In genomic region chr1:53276902-53277281, GRCh38 we compare ENCODE assay signal across 26 cellular contexts.
"Had no signal": no experiment of that assay in that cellular context is flagged by ENCODE, and none has a peak within 500 bp of the region (broad histone marks: within the 10 kb centered on the region; RNA-seq: fewer than 3 reads in every experiment).

No MANE protein-coding gene starts in this region.

- H3K27ac ChIP-seq: epithelial cell of prostate, esophagus muscularis mucosa, foreskin keratinocyte, gastroesophageal sphincter, heart right ventricle, neural progenitor cell, psoas muscle, sigmoid colon, stomach, thoracic aorta, tibial nerve, vagina had no signal

- H3K4me3 Mint-ChIP-seq: dendritic cell treated with granulocyte-macrophage colony-stimulating factor and Interleukin-4, amounts not matched to agents 40 ng/mL and 50 ng/mL, for 4 days; endodermal cell; memory B cell; nephron; neural progenitor cell had no signal

- DNase-seq: cerebellar nuclear complex; effector CD8-positive, alpha-beta T cell; endodermal cell; foreskin keratinocyte; heart right ventricle; hippocampal formation; islet precursor cell; left ventricle myocardium superior; psoas muscle; right cardiac atrium; stimulated activated CD4-positive, alpha-beta T cell treated with anti-CD3 and anti-CD28 coated beads, Interleukin-4, amount 100 ng/mL, for 4 hours; stimulated activated naive B cell treated with anti-CD40 and anti-IgM and Interleukin-4, amounts not matched to agents 10 μg/mL and 1 μg/mL and 100 μg/mL, for 72 hours; stomach had no signal

- H3K27me3 ChIP-seq: foreskin keratinocyte, neural progenitor cell, stomach, tibial nerve, vagina had no signal

- H2AFZ ChIP-seq: neural progenitor cell had no signal

- H3K4me1 ChIP-seq: esophagus muscularis mucosa, gastroesophageal sphincter, heart right ventricle, neural progenitor cell, psoas muscle, sigmoid colon, stomach, tibial nerve, vagina had no signal

- H3K4me1 Mint-ChIP-seq: endodermal cell, nephron had no signal

- ATAC-seq: foreskin keratinocyte; gastroesophageal sphincter; heart right ventricle; left ventricle myocardium superior; psoas muscle; right cardiac atrium; stimulated activated naive B cell treated with anti-CD40 and anti-IgM and Interleukin-4, amounts not matched to agents 10 μg/mL and 1 μg/mL and 100 μg/mL, for 72 hours had no signal

- H3K27ac Mint-ChIP-seq: dendritic cell treated with granulocyte-macrophage colony-stimulating factor and Interleukin-4, amounts not matched to agents 40 ng/mL and 50 ng/mL, for 4 days; endodermal cell; memory B cell; nephron; neural progenitor cell had no signal

- H3K27me3 Mint-ChIP-seq: dendritic cell treated with granulocyte-macrophage colony-stimulating factor and Interleukin-4, amounts not matched to agents 40 ng/mL and 50 ng/mL, for 4 days; memory B cell; stimulated activated naive B cell treated with anti-CD40 and anti-IgM and Interleukin-4, amounts not matched to agents 10 μg/mL and 1 μg/mL and 100 μg/mL, for 72 hours had no signal

- H3K9me3 ChIP-seq: esophagus muscularis mucosa, gastroesophageal sphincter, heart right ventricle, psoas muscle, sigmoid colon, stomach, thoracic aorta, tibial nerve, vagina had no signal

- H3K4me3 ChIP-seq: esophagus muscularis mucosa, gastroesophageal sphincter, heart right ventricle, lung, neural progenitor cell, psoas muscle, sigmoid colon, stomach, thoracic aorta, tibial nerve, vagina had no signal

- H3K9ac ChIP-seq: neural progenitor cell had no signal

- H3K4me2 ChIP-seq: neural progenitor cell had no signal

- H3K9me3 Mint-ChIP-seq: dendritic cell treated with granulocyte-macrophage colony-stimulating factor and Interleukin-4, amounts not matched to agents 40 ng/mL and 50 ng/mL, for 4 days; endodermal cell; memory B cell; nephron; neural progenitor cell; stimulated activated naive B cell treated with anti-CD40 and anti-IgM and Interleukin-4, amounts not matched to agents 10 μg/mL and 1 μg/mL and 100 μg/mL, for 72 hours had no signal

- H3K36me3 ChIP-seq: esophagus muscularis mucosa, gastroesophageal sphincter, heart right ventricle, neural progenitor cell, sigmoid colon, stomach, vagina had no signal

- FAIRE-seq: colon had no signal
